ENCODE assay signal across 1 cellular context in genomic region chr15:91921821-91922198, GRCh38.
TF ChIP-seq lines count a peak whose summit lies in the region.

No MANE protein-coding gene starts in this region.

TF ChIP-seq in SK-N-SH, 30 proteins besides CTCF, POLR2A, EP300 and RAD21 (continued from another document):
- no peak for TF ChIP-seq REST (IDR thresholded peaks at IDR 0.05; ENCODE audit: low read depth, low read length)
- no peak for TF ChIP-seq POLR2AphosphoS5 (IDR thresholded peaks at IDR 0.05; ENCODE audit: low read depth, low read length)
- TF ChIP-seq GABPA (IDR thresholded peaks at IDR 0.05; ENCODE audit: low read depth), result no peak
- no peak for TF ChIP-seq USF1 (IDR thresholded peaks at IDR 0.05; ENCODE audit: borderline replicate concordance, low read depth)
TF ChIP-seq in SK-N-SH: peak in this region for 0.
